In the genomic region with DNA sequence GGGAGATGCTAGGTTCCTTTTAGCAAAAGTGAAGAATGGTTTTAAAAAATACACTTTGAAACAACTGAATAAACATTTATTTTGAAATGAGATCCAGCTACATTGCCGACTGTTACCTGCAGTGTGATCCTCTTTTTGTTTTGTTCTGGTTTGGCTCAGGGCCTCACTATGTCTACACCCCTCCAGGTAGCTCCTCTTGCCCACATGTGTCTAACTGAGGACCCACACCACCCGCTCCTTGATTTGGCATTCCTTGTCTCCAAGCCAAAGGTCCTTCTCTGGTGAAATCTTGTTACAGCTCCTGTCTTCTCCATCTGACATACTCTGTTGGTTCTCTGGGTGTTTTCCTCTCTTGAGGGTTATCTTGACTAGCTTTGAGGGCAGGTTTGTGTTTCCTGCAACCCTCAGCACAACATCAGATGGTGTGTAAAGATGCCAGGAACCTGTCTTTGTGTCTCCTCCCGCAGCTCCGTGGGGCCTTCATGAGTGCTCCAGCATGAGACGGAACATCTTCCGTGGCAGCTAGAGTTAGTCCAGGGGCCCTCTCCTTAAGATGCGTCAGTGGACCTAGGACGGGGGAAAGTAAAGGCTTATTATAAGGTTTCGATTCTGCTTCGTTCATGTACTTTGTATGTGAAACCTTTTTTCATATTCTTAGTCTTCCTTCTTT, we compare ENCODE assay signal across 15 cellular contexts. TPM values are rescaled to one million over a fixed set of nuclear protein-coding genes. Genes with fewer than 3 reads are reported as not detected.
DNase-seq lines count a peak whose midpoint lies in the region; ATAC-seq, FAIRE-seq and TF ChIP-seq lines count a peak whose summit lies in the region.
"Had no signal": no experiment of that assay in that cellular context is flagged by ENCODE, and none has a peak within 500 bp of the region (broad histone marks: within the 10 kb centered on the region; RNA-seq: fewer than 3 reads in every experiment).

No MANE protein-coding gene starts in this region.

- H3K79me2 ChIP-seq in K562 (ENCODE audit: control insufficient read depth, insufficient read depth, low read length) (peaks cover 77% of the 10 kb centered on the region), neural progenitor cell (ENCODE audit: low read depth) (peaks cover 100% of the 10 kb centered on the region)

- peak overlapping the region; percentile 9 for H3K27ac Mint-ChIP-seq in activated CD8-positive, alpha-beta memory T cell treated with anti-CD3 and anti-CD28 coated beads, Interleukin-2, amount 10 ng/mL, durations not matched to agents 7 days and 5 days
- H3K27ac Mint-ChIP-seq in activated CD4-positive, alpha-beta memory T cell treated with anti-CD3 and anti-CD28 coated beads for 36 hours = peak overlapping the region; percentile 55
- no peak overlapping the region for H3K27ac Mint-ChIP-seq in neural progenitor cell

- TF ChIP-seq CTCF in K562 (IDR thresholded peaks at IDR 0.05 in 2 of 3, conservative IDR thresholded peaks at IDR 0.05 in 1 of 3; ENCODE audit: insufficient read depth in 2 of 3, low read depth in 1 of 3, low read length in 3 of 3) (no peak), neural progenitor cell (IDR thresholded peaks at IDR 0.05) (no peak)

- no peak overlapping the region for H2AFZ ChIP-seq in K562 (ENCODE audit: low read depth, low read length)
- H2AFZ ChIP-seq in neural progenitor cell (replicated peaks) = no peak overlapping the region

- H3K9ac ChIP-seq in K562 (ENCODE audit: insufficient read depth in 1 of 2, low read depth in 2 of 2, low read length in 2 of 2) (no peak overlapping the region), neural progenitor cell (no peak overlapping the region)

- POLR2A ChIA-PET in activated CD4-positive, alpha-beta memory T cell treated with anti-CD3 and anti-CD28 coated beads for 36 hours (lab: Charles Lee) = interaction anchor here (1.0 kb wide), 1 partner anchor 25 kb away, joined by 3 read pairs; no protein-coding TSS in a partner anchor
- POLR2A ChIA-PET in K562 (lab: Yijun Ruan, JAX) = interaction anchor here (0.8 kb wide), 1 partner anchor 12 kb away, joined by 3 read pairs; no protein-coding TSS in a partner anchor

- H3K36me3 Mint-ChIP-seq in activated CD8-positive, alpha-beta memory T cell treated with anti-CD3 and anti-CD28 coated beads, Interleukin-2, amount 10 ng/mL, durations not matched to agents 7 days and 5 days = peaks cover 9% of the 10 kb centered on the region
- H3K36me3 Mint-ChIP-seq in activated CD4-positive, alpha-beta memory T cell treated with anti-CD3 and anti-CD28 coated beads for 36 hours = no peaks in the 10 kb centered on the region
- H3K36me3 Mint-ChIP-seq in neural progenitor cell = peaks cover 29% of the 10 kb centered on the region

- H3K4me3 ChIP-seq in K562 (no peak overlapping the region), neural progenitor cell (no peak overlapping the region)
- H3K4me3 ChIP-seq: ascending aorta had no signal

- H3K9me3 ChIP-seq in K562 (replicated peaks; ENCODE audit: control insufficient read depth, insufficient read depth, low read depth, low read length) (no peaks in the 10 kb centered on the region), neural progenitor cell (ENCODE audit: low read depth) (no peaks in the 10 kb centered on the region)
- H3K9me3 ChIP-seq: ascending aorta had no signal

- no peak for TF ChIP-seq POLR2A in K562 (conservative IDR thresholded peaks at IDR 0.05)

- peaks cover 57% of the 10 kb centered on the region for H3K4me1 Mint-ChIP-seq in activated CD8-positive, alpha-beta memory T cell treated with anti-CD3 and anti-CD28 coated beads, Interleukin-2, amount 10 ng/mL, durations not matched to agents 7 days and 5 days
- peaks cover 79% of the 10 kb centered on the region for H3K4me1 Mint-ChIP-seq in activated CD4-positive, alpha-beta memory T cell treated with anti-CD3 and anti-CD28 coated beads for 36 hours (ENCODE audit: low read depth)
- H3K4me1 Mint-ChIP-seq in neural progenitor cell = peaks cover 24% of the 10 kb centered on the region

- H3K4me2 ChIP-seq in K562 (ENCODE audit: insufficient read depth, low read length) (no peak overlapping the region), neural progenitor cell (no peak overlapping the region)

- H3K4me1 ChIP-seq in K562 (replicated peaks in 1 of 2; ENCODE audit: control insufficient read depth in 2 of 2, insufficient read depth in 2 of 2, low read length in 2 of 2) (peaks cover 0 to 3% of the 10 kb centered on the region in 2 experiments; a peak in 2 of 5 replicates), neural progenitor cell (peaks cover 16% of the 10 kb centered on the region)

- BruUV-seq in K562 (replicated peaks; lab: Mats Ljungman, UMichigan) = no TSS peak

- H3K9me3 Mint-ChIP-seq in activated CD8-positive, alpha-beta memory T cell treated with anti-CD3 and anti-CD28 coated beads, Interleukin-2, amount 10 ng/mL, durations not matched to agents 7 days and 5 days (ENCODE audit: low read depth) = no peaks in the 10 kb centered on the region
- no peaks in the 10 kb centered on the region for H3K9me3 Mint-ChIP-seq in activated CD4-positive, alpha-beta memory T cell treated with anti-CD3 and anti-CD28 coated beads for 36 hours
- H3K9me3 Mint-ChIP-seq in neural progenitor cell = peaks cover 19% of the 10 kb centered on the region

- CTCF ChIA-PET in activated CD8-positive, alpha-beta memory T cell treated with anti-CD3 and anti-CD28 coated beads, Interleukin-2, amount 10 ng/mL, durations not matched to agents 7 days and 5 days (lab: Charles Lee) = interaction anchor here (0.6 to 1.6 kb wide), 6 partner anchors 9 to 476 kb away, joined by 3 to 7 read pairs (median 4); no protein-coding TSS in a partner anchor
- CTCF ChIA-PET in activated CD4-positive, alpha-beta memory T cell treated with anti-CD3 and anti-CD28 coated beads for 36 hours (lab: Charles Lee) = interaction anchor here (1.7 kb wide), 2 partner anchors 11 to 311 kb away, joined by 6 to 9 read pairs; no protein-coding TSS in a partner anchor
- CTCF ChIA-PET in K562 (lab: Yijun Ruan, JAX; ENCODE audit: low intra/inter-chr PET ratio) = no interaction called here

- H3K27ac ChIP-seq in K562 (ENCODE audit: extremely low read depth, low read depth, low read length) (no peak overlapping the region), neural progenitor cell (no peak overlapping the region)
- H3K27ac ChIP-seq: ascending aorta had no signal

- no peak for TF ChIP-seq RAD21 in K562 (CRISPR knock-in tag; conservative IDR thresholded peaks at IDR 0.05 in 1 of 2, IDR thresholded peaks at IDR 0.05 in 1 of 2)

- no peaks in the 10 kb centered on the region for H3K27me3 ChIP-seq in K562 (ENCODE audit: control insufficient read depth in 2 of 2, insufficient read depth in 2 of 2, low read length in 2 of 2)
- H3K27me3 ChIP-seq in neural progenitor cell = no peaks in the 10 kb centered on the region
- H3K27me3 ChIP-seq: ascending aorta had no signal

- no peaks in the 10 kb centered on the region for H3F3A ChIP-seq in neural progenitor cell (ENCODE audit: low read depth)

- intact Hi-C loops in activated CD4-positive, alpha-beta memory T cell treated with anti-CD3 and anti-CD28 coated beads for 36 hours (cut with micrococcal nuclease) = loop anchor here (5.0 kb wide), 1 partner anchor 312 kb away; no protein-coding TSS in a partner anchor
- intact Hi-C loops in K562 (cut with micrococcal nuclease) = loop anchor here (10.0 kb wide), 2 partner anchors 215 to 315 kb away; no protein-coding TSS in a partner anchor

- no peak for DNase-seq in activated CD8-positive, alpha-beta memory T cell treated with anti-CD3 and anti-CD28 coated beads, Interleukin-2, amount 10 ng/mL, durations not matched to agents 7 days and 5 days
- DNase-seq in activated CD8-positive, alpha-beta memory T cell treated with anti-CD3 and anti-CD28 coated beads, Interleukin-2, amount 50 U/mL, for 48 hours = no peak
- peak; percentile 43 for DNase-seq in activated CD4-positive, alpha-beta memory T cell treated with anti-CD3 and anti-CD28 coated beads for 36 hours
- DNase-seq in K562 (ENCODE audit: extremely low read depth in 1 of 4, low spot score in 3 of 4) (no peak), neural progenitor cell (ENCODE audit: low spot score) (no peak)
- DNase-seq in stimulated activated naive CD8-positive, alpha-beta T cell treated with anti-CD3 and anti-CD28 coated beads, Interleukin-15, Interleukin-2, amounts not matched to agents 100 U/mL and 50 U/mL, for 24 hours = no peak
- DNase-seq: DMS 273 treated with DMSO at 0.1 percent for 48 hours, hippocampal formation, left colon, NCI-H1105, NCI-H2227 treated with DMSO at 0.1 percent for 48 hours had no signal

- no peaks in the 10 kb centered on the region for H3K27me3 Mint-ChIP-seq in activated CD8-positive, alpha-beta memory T cell treated with anti-CD3 and anti-CD28 coated beads, Interleukin-2, amount 10 ng/mL, durations not matched to agents 7 days and 5 days
- no peaks in the 10 kb centered on the region for H3K27me3 Mint-ChIP-seq in activated CD4-positive, alpha-beta memory T cell treated with anti-CD3 and anti-CD28 coated beads for 36 hours
- no peaks in the 10 kb centered on the region for H3K27me3 Mint-ChIP-seq in neural progenitor cell (ENCODE audit: insufficient read depth, low read depth)

- H4K20me1 ChIP-seq in K562 (replicated peaks; ENCODE audit: control insufficient read depth, insufficient read depth, low read length) (peaks cover 25% of the 10 kb centered on the region), neural progenitor cell (ENCODE audit: low read depth) (peaks cover 96% of the 10 kb centered on the region)

- 79% methylated on average over 10 of the region's 10 CpGs for WGBS in K562 (ENCODE audit: insufficient coverage, low coverage, missing lambda C conversion rate)

- ATAC-seq in activated CD8-positive, alpha-beta memory T cell treated with anti-CD3 and anti-CD28 coated beads, Interleukin-2, amount 10 ng/mL, durations not matched to agents 7 days and 5 days = no peak
- ATAC-seq in K562 = no peak
- peak; percentile 57 for ATAC-seq in stimulated activated naive CD8-positive, alpha-beta T cell treated with anti-CD3 and anti-CD28 coated beads, Interleukin-15, Interleukin-2, amounts not matched to agents 100 U/mL and 50 U/mL, for 24 hours
- ATAC-seq in esophagus mucosa = no peak
- ATAC-seq in HG03108 (IDR thresholded peaks at IDR 0.05; ENCODE audit: unreplicated experiment) = no peak
- ATAC-seq: left colon had no signal

- H3K4me3 Mint-ChIP-seq in activated CD8-positive, alpha-beta memory T cell treated with anti-CD3 and anti-CD28 coated beads, Interleukin-2, amount 10 ng/mL, durations not matched to agents 7 days and 5 days = no peak overlapping the region
- peak overlapping the region; percentile 56 for H3K4me3 Mint-ChIP-seq in activated CD4-positive, alpha-beta memory T cell treated with anti-CD3 and anti-CD28 coated beads for 36 hours
- no peak overlapping the region for H3K4me3 Mint-ChIP-seq in neural progenitor cell

- in situ Hi-C loops in K562 (cut with MboI) = no loop called here

- H3K9me1 ChIP-seq in K562 (ENCODE audit: control insufficient read depth, insufficient read depth, low read length) = peaks cover 6% of the 10 kb centered on the region

- H3K36me3 ChIP-seq in K562 (ENCODE audit: control insufficient read depth, insufficient read depth, low read length) (no peaks in the 10 kb centered on the region), neural progenitor cell (no peaks in the 10 kb centered on the region)
- H3K36me3 ChIP-seq: ascending aorta had no signal

- TF ChIP-seq EP300 in K562 (IDR thresholded peaks at IDR 0.05; ENCODE audit: low read length) = no peak

- peak; percentile 60 for FAIRE-seq in K562 (lab: Jason Lieb, UNC)
- FAIRE-seq: H1 had no signal

RNA-seq across cellular contexts. Expression of gene MAP4K4, which starts 32.1 kb away (rescaled TPM):
- total RNA-seq in activated CD8-positive, alpha-beta memory T cell treated with anti-CD3 and anti-CD28 coated beads, Interleukin-2, amount 10 ng/mL, durations not matched to agents 7 days and 5 days = 10 to 100 TPM; 42.8 to 45.9 TPM
- total RNA-seq in activated CD4-positive, alpha-beta memory T cell treated with anti-CD3 and anti-CD28 coated beads for 36 hours = 10 to 100 TPM; 42.1 to 43.4 TPM
- total RNA-seq in K562 (2011; cell fraction: chromatin; rRNA removed; ENCODE audit: low replicate concordance) = 111 and 172 TPM in 2 replicates
- total RNA-seq in K562 (2011; cell fraction: nucleolus; rRNA removed) = 52.4 and 63.6 TPM in 2 replicates
- total RNA-seq in K562 (2011; cell fraction: nucleoplasm; rRNA removed) = 100 and 133 TPM in 2 replicates
- 48.8 and 50.2 TPM in 2 replicates for total RNA-seq in K562 (2014; rRNA removed)
- total RNA-seq in K562 (2014; rRNA removed; fragmentation: Illumina TruSeq; extraction: Trizol) = 45.7 and 49.1 TPM in 2 replicates
- 51.4 and 58.4 TPM in 2 replicates for total RNA-seq in K562 (2015; rRNA removed; fragmentation: Illumina TruSeq; extraction: Trizol)
- total RNA-seq in K562 (2021) = 64.1 and 72.8 TPM in 2 replicates
- 42.4 and 51.4 TPM in 2 replicates for polyA plus RNA-seq in K562 (2011; rRNA removed)
- polyA plus RNA-seq in K562 (2011; cell fraction: cytosol; rRNA removed) = 26.1 and 28.9 TPM in 2 replicates
- 96.3 and 105 TPM in 2 replicates for polyA plus RNA-seq in K562 (2011; cell fraction: nucleus; rRNA removed)
- 42.4 and 73.8 TPM in 2 replicates for polyA plus RNA-seq in K562 (2012)
- 68.8 and 76.4 TPM in 2 replicates for polyA plus RNA-seq in K562 (2014; fragmentation: Illumina TruSeq; extraction: Trizol)
- polyA plus RNA-seq in K562 (2014; fragmentation: Nextera tagmentation; extraction: Ambion mirVana) = 1 to 10 TPM; 7.6 to 7.8 TPM
- polyA plus RNA-seq in K562 (2014; rRNA removed) = 44.5 and 50.6 TPM in 2 replicates
- polyA minus RNA-seq in K562 (2011; rRNA and poly(A)+ RNA removed) = 93.2 and 93.9 TPM in 2 replicates
- 37.0 and 44.3 TPM in 2 replicates for polyA minus RNA-seq in K562 (2011; cell fraction: cytosol; rRNA and poly(A)+ RNA removed)
- 83.3 and 132 TPM in 2 replicates for polyA minus RNA-seq in K562 (2011; cell fraction: nucleus; rRNA and poly(A)+ RNA removed)
- 62.9 TPM for total RNA-seq in esophagus mucosa
- 91.9 and 99.2 TPM in 2 replicates for total RNA-seq in neural progenitor cell (ENCODE audit: low replicate concordance)
